9 cellular contexts compared by ENCODE assay signal in genomic region chr15:75817151-75817935, GRCh38. TPM values are rescaled to one million over a fixed set of nuclear protein-coding genes. Genes with fewer than 3 reads are reported as not detected.
A peak's percentile ranks its signal among the peaks of the same experiment; 100 is the strongest.
DNase-seq lines count a peak whose midpoint lies in the region; ATAC-seq, FAIRE-seq and TF ChIP-seq lines count a peak whose summit lies in the region.
"Had no signal": no experiment of that assay in that cellular context is flagged by ENCODE, and none has a peak within 500 bp of the region (broad histone marks: within the 10 kb centered on the region; RNA-seq: fewer than 3 reads in every experiment).

No MANE protein-coding gene starts in this region.

- FAIRE-seq in GM18507 (lab: Jason Lieb, UNC), result peak; percentile 24

- DNase-seq in AML-193 (lab: John Stamatoyannopoulos, UW) (peak; percentile 14 to 31), GM18507 (ENCODE audit: extremely low spot score, insufficient read length, low read depth) (no peak), lower lobe of right lung (no peak), NCI-H524 (lab: John Stamatoyannopoulos, UW) (no peak)
- DNase-seq in activated CD8-positive, alpha-beta T cell treated with anti-CD3 and anti-CD28 coated beads for 36 hours, result peak; percentile 18
- no peak for DNase-seq in effector memory CD4-positive, alpha-beta T cell
- DNase-seq: stimulated activated naive B cell treated with anti-CD40 and anti-IgM and Interleukin-4, amounts not matched to agents 10 μg/mL and 1 μg/mL and 100 μg/mL, for 72 hours had no signal

- H3K4me1 ChIP-seq in lower lobe of right lung, result no peaks in the 10 kb centered on the region
- H3K4me1 ChIP-seq in effector memory CD4-positive, alpha-beta T cell (ENCODE audit: control insufficient read depth, insufficient read depth, low read length, poor library complexity, severe bottlenecking), result peaks cover 3% of the 10 kb centered on the region

- no peaks in the 10 kb centered on the region for H3K9me3 Mint-ChIP-seq in activated CD8-positive, alpha-beta T cell treated with anti-CD3 and anti-CD28 coated beads for 36 hours
- H3K9me3 Mint-ChIP-seq: stimulated activated naive B cell treated with anti-CD40 and anti-IgM and Interleukin-4, amounts not matched to agents 10 μg/mL and 1 μg/mL and 100 μg/mL, for 72 hours had no signal

- POLR2A ChIA-PET in activated CD8-positive, alpha-beta T cell treated with anti-CD3 and anti-CD28 coated beads for 36 hours (lab: Charles Lee), result no interaction called here

- H3K27ac Mint-ChIP-seq in activated CD8-positive, alpha-beta T cell treated with anti-CD3 and anti-CD28 coated beads for 36 hours, result peak overlapping the region; percentile 40
- H3K27ac Mint-ChIP-seq: stimulated activated naive B cell treated with anti-CD40 and anti-IgM and Interleukin-4, amounts not matched to agents 10 μg/mL and 1 μg/mL and 100 μg/mL, for 72 hours had no signal

- intact Hi-C loops in activated CD8-positive, alpha-beta T cell treated with anti-CD3 and anti-CD28 coated beads for 36 hours (cut with micrococcal nuclease), result loop anchor here (10.0 kb wide), 1 partner anchor 317 kb away; no protein-coding TSS in a partner anchor
- intact Hi-C loops in lower lobe of right lung (cut with DNase I), result no loop called here

- H3K27me3 ChIP-seq in lower lobe of right lung (ENCODE audit: low read depth), result no peaks in the 10 kb centered on the region
- H3K27me3 ChIP-seq in effector memory CD4-positive, alpha-beta T cell (replicated peaks; ENCODE audit: control insufficient read depth, insufficient read depth, low read length, poor library complexity, severe bottlenecking), result no peaks in the 10 kb centered on the region

- no peaks in the 10 kb centered on the region for H3K27me3 Mint-ChIP-seq in activated CD8-positive, alpha-beta T cell treated with anti-CD3 and anti-CD28 coated beads for 36 hours
- H3K27me3 Mint-ChIP-seq: stimulated activated naive B cell treated with anti-CD40 and anti-IgM and Interleukin-4, amounts not matched to agents 10 μg/mL and 1 μg/mL and 100 μg/mL, for 72 hours had no signal

- ATAC-seq in activated CD8-positive, alpha-beta T cell treated with anti-CD3 and anti-CD28 coated beads for 36 hours, result peak; percentile 73
- ATAC-seq in lower lobe of right lung (no peak), GM21528 (IDR thresholded peaks at IDR 0.05; ENCODE audit: low FRiP score, unreplicated experiment) (no peak), GM19452 (IDR thresholded peaks at IDR 0.05; ENCODE audit: unreplicated experiment) (no peak)
- ATAC-seq: stimulated activated naive B cell treated with anti-CD40 and anti-IgM and Interleukin-4, amounts not matched to agents 10 μg/mL and 1 μg/mL and 100 μg/mL, for 72 hours had no signal

- peak overlapping the region; percentile 26 for H3K4me3 ChIP-seq in lower lobe of right lung
- H3K4me3 ChIP-seq in effector memory CD4-positive, alpha-beta T cell (ENCODE audit: insufficient read depth, low read depth, low read length, poor library complexity, severe bottlenecking), result no peak overlapping the region

- H3K27ac ChIP-seq in lower lobe of right lung, result peak overlapping the region; percentile 25
- H3K27ac ChIP-seq in effector memory CD4-positive, alpha-beta T cell (ENCODE audit: insufficient read depth, low read length, poor library complexity, severe bottlenecking), result no peak overlapping the region

- H3K4me3 Mint-ChIP-seq in activated CD8-positive, alpha-beta T cell treated with anti-CD3 and anti-CD28 coated beads for 36 hours, result no peak overlapping the region
- H3K4me3 Mint-ChIP-seq: stimulated activated naive B cell treated with anti-CD40 and anti-IgM and Interleukin-4, amounts not matched to agents 10 μg/mL and 1 μg/mL and 100 μg/mL, for 72 hours had no signal

- no peaks in the 10 kb centered on the region for H3K36me3 ChIP-seq in lower lobe of right lung
- no peaks in the 10 kb centered on the region for H3K36me3 ChIP-seq in effector memory CD4-positive, alpha-beta T cell (ENCODE audit: control insufficient read depth, insufficient read depth, low read length)

- CTCF ChIA-PET in activated CD8-positive, alpha-beta T cell treated with anti-CD3 and anti-CD28 coated beads for 36 hours (lab: Charles Lee), result no interaction called here

- H3K9me3 ChIP-seq in lower lobe of right lung, result no peaks in the 10 kb centered on the region
- no peaks in the 10 kb centered on the region for H3K9me3 ChIP-seq in effector memory CD4-positive, alpha-beta T cell (ENCODE audit: control insufficient read depth, low read length)

- H3K36me3 Mint-ChIP-seq in activated CD8-positive, alpha-beta T cell treated with anti-CD3 and anti-CD28 coated beads for 36 hours (ENCODE audit: low read depth), result no peaks in the 10 kb centered on the region
- H3K36me3 Mint-ChIP-seq: stimulated activated naive B cell treated with anti-CD40 and anti-IgM and Interleukin-4, amounts not matched to agents 10 μg/mL and 1 μg/mL and 100 μg/mL, for 72 hours had no signal

- TF ChIP-seq CTCF in activated CD8-positive, alpha-beta T cell treated with anti-CD3 and anti-CD28 coated beads for 36 hours (IDR thresholded peaks at IDR 0.05), result no peak
- no peak for TF ChIP-seq CTCF in lower lobe of right lung (IDR thresholded peaks at IDR 0.05)

- peaks cover 11% of the 10 kb centered on the region for H3K4me1 Mint-ChIP-seq in activated CD8-positive, alpha-beta T cell treated with anti-CD3 and anti-CD28 coated beads for 36 hours (ENCODE audit: low read depth)
- H3K4me1 Mint-ChIP-seq: stimulated activated naive B cell treated with anti-CD40 and anti-IgM and Interleukin-4, amounts not matched to agents 10 μg/mL and 1 μg/mL and 100 μg/mL, for 72 hours had no signal

RNA-seq across cellular contexts. Expression of gene UBE2Q2, which starts 25.9 kb away (rescaled TPM):
- total RNA-seq in activated CD8-positive, alpha-beta T cell treated with anti-CD3 and anti-CD28 coated beads for 36 hours, result 10 to 100 TPM; 19.4 to 20.0 TPM
- 29.0 TPM for total RNA-seq in lower lobe of right lung

Comparison
In these comparisons a context has a peak if more than half of its experiments do, and no peak if none do; other contexts are left out.
1. DNase-seq: peak in AML-193 (2 of 2) and activated CD8-positive, alpha-beta T cell treated with anti-CD3 and anti-CD28 coated beads for 36 hours (single experiment); none in GM18507 (single experiment), lower lobe of right lung (single experiment), NCI-H524 (0 of 2) and effector memory CD4-positive, alpha-beta T cell (0 of 3).